Comparison of ENCODE assay signal across 1 cellular context in the genomic region with DNA sequence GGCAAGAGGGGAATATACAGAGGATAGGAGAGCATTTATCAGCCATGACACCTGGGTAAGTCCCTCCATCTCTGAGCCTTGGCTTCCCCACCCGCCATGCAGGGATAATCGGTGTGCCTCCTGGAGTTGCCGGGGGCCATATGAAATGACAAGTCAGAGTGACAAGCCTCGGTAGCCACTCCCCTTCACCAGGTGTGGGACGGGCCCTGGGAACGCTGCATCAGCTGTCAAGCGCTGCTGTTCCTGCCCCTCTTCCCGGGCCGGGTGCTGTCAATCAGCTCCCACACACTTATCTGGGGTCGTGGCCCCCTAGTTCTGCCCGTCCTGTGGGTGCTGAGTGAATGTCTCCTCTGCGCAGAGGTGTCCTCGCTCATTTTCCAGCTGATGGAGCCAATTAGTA.
TF ChIP-seq lines count a peak whose summit lies in the region.

No MANE protein-coding gene starts in this region.

TF ChIP-seq in GM23338, 12 proteins besides CTCF, POLR2A, EP300 and RAD21 (continued from another document):
- TF ChIP-seq ZNF462 (CRISPR knock-in tag; IDR thresholded peaks at IDR 0.05), result no peak
- TF ChIP-seq NANOG (IDR thresholded peaks at IDR 0.05; ENCODE audit: borderline replicate concordance), result no peak
- no peak for TF ChIP-seq STAT1 (IDR thresholded peaks at IDR 0.05; ENCODE audit: unreplicated experiment)
- TF ChIP-seq EZH2 (IDR thresholded peaks at IDR 0.05; ENCODE audit: low read depth, unreplicated experiment), result no peak
- TF ChIP-seq ZNF114 (CRISPR knock-in tag; IDR thresholded peaks at IDR 0.05), result no peak
- TF ChIP-seq CREB1 (CRISPR knock-in tag; IDR thresholded peaks at IDR 0.05; ENCODE audit: low read depth), result no peak
- TF ChIP-seq EZH2phosphoT487 (IDR thresholded peaks at IDR 0.05; ENCODE audit: unreplicated experiment), result no peak
TF ChIP-seq in GM23338: peak in this region for 0.
